In the genomic region with DNA sequence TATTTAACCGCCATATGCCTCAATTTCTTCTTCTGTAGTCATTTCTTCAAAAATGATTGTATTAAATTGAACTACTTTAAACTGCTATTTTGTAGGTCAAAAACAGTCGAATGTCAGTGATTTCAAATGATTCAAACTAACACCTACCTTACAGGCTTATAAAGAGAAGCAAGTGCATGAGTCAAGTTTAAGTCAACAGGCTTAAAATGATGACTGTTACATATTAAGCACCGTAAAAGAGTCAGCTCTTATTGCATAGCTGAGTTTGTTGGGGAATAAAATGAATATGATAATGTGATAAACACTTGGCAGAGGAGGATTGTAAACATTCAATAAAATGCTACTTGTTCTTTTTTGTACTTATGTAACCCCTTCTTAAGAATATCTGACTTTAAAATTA, we compare ENCODE assay signal across 20 cellular contexts.
"Had no signal": no experiment of that assay in that cellular context is flagged by ENCODE, and none has a peak within 500 bp of the region (broad histone marks: within the 10 kb centered on the region; RNA-seq: fewer than 3 reads in every experiment).

No MANE protein-coding gene starts in this region.

- H3K9ac ChIP-seq: neural progenitor cell had no signal

- H3K27ac ChIP-seq: epithelial cell of prostate, gastroesophageal sphincter, heart left ventricle, neural progenitor cell, psoas muscle, stomach had no signal

- DNase-seq: activated CD4-positive, alpha-beta memory T cell treated with anti-CD3 and anti-CD28 coated beads for 36 hours; activated CD4-positive, alpha-beta T cell treated with anti-CD3 and anti-CD28 coated beads for 4 hours; activated T-cell treated with anti-CD3 and anti-CD28 coated beads for 4 hours; effector memory CD8-positive, alpha-beta T cell; heart left ventricle; left ventricle myocardium superior; mesenchymal stem cell; naive thymus-derived CD4-positive, alpha-beta T cell; psoas muscle; stimulated activated CD4-positive, alpha-beta T cell treated with anti-CD3 and anti-CD28 coated beads, Interleukin-4, amount 100 ng/mL, for 1 hour; stomach; T-helper 2 cell had no signal

- H3K36me3 Mint-ChIP-seq: activated CD4-positive, alpha-beta memory T cell treated with anti-CD3 and anti-CD28 coated beads for 36 hours; activated naive CD8-positive, alpha-beta T cell; naive thymus-derived CD4-positive, alpha-beta T cell; neural progenitor cell; type B pancreatic cell had no signal

- H3K9me3 Mint-ChIP-seq: activated CD4-positive, alpha-beta memory T cell treated with anti-CD3 and anti-CD28 coated beads for 36 hours; activated T-helper 1 cell treated with anti-CD3 and anti-CD28 coated beads, Interleukin-12 subunit alpha, Interleukin-12 subunit beta, Interleukin-2, Interleukin-4 antibody, amounts not matched to agents 30 ng/mL and 10 ng/mL and 1 ng/mL, durations not matched to agents 14 hours and 24 hours and 36 hours; effector memory CD8-positive, alpha-beta T cell; neural progenitor cell; type B pancreatic cell had no signal

- H3K4me3 ChIP-seq: gastroesophageal sphincter, heart left ventricle, neural progenitor cell, psoas muscle, smooth muscle cell, stomach had no signal

- H3K9me3 ChIP-seq: gastroesophageal sphincter, heart left ventricle, psoas muscle, stomach had no signal

- H3K4me3 Mint-ChIP-seq: activated CD4-positive, alpha-beta memory T cell treated with anti-CD3 and anti-CD28 coated beads for 36 hours; activated naive CD8-positive, alpha-beta T cell; activated T-helper 1 cell treated with anti-CD3 and anti-CD28 coated beads, Interleukin-12 subunit alpha, Interleukin-12 subunit beta, Interleukin-2, Interleukin-4 antibody, amounts not matched to agents 30 ng/mL and 10 ng/mL and 1 ng/mL, durations not matched to agents 14 hours and 24 hours and 36 hours; effector memory CD8-positive, alpha-beta T cell; naive thymus-derived CD4-positive, alpha-beta T cell; neural progenitor cell; type B pancreatic cell had no signal

- H3K36me3 ChIP-seq: gastroesophageal sphincter, heart left ventricle, neural progenitor cell, stomach had no signal

- H3K27me3 ChIP-seq: gastroesophageal sphincter, heart left ventricle, neural progenitor cell, stomach had no signal

- H3K4me1 ChIP-seq: neural progenitor cell, psoas muscle, stomach had no signal

- H3K27ac Mint-ChIP-seq: activated CD4-positive, alpha-beta memory T cell treated with anti-CD3 and anti-CD28 coated beads for 36 hours; activated naive CD8-positive, alpha-beta T cell; activated T-helper 1 cell treated with anti-CD3 and anti-CD28 coated beads, Interleukin-12 subunit alpha, Interleukin-12 subunit beta, Interleukin-2, Interleukin-4 antibody, amounts not matched to agents 30 ng/mL and 10 ng/mL and 1 ng/mL, durations not matched to agents 14 hours and 24 hours and 36 hours; effector memory CD8-positive, alpha-beta T cell; neural progenitor cell; type B pancreatic cell had no signal

- ATAC-seq: effector memory CD8-positive, alpha-beta T cell; gastroesophageal sphincter; heart left ventricle; left ventricle myocardium superior; naive thymus-derived CD4-positive, alpha-beta T cell; psoas muscle; sciatic nerve had no signal
